Comparison of ENCODE assay signal across 29 cellular contexts in the genomic region with DNA sequence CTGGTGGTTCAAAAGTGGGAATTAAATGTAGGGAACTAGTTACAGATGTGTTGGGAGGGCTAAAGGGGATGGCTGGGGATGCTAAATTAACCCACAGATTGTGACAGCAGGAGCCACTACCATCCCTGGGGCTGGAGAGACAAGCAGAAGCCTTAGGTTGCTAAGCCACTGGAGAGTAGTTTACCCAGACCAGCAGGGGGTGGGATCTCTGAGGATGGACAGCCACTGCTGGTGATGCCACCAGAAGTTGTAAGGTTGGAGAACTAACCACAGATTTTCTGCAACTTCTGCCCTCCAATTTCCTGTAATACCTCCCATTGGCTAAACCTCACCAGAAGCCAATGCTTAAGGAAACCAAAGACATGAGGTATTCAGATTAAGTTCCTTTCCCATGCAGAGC.
DNase-seq lines count a peak whose midpoint lies in the region; ATAC-seq and TF ChIP-seq lines count a peak whose summit lies in the region.
"Had no signal": no experiment of that assay in that cellular context is flagged by ENCODE, and none has a peak within 500 bp of the region (broad histone marks: within the 10 kb centered on the region; RNA-seq: fewer than 3 reads in every experiment).

No MANE protein-coding gene starts in this region.

- no peak for DNase-seq in BE2C
- DNase-seq in H4 (ENCODE audit: low spot score) = peak; percentile 8
- peak; percentile 29 for DNase-seq in NCI-H146 treated with DMSO at 0.1 percent for 48 hours (lab: John Stamatoyannopoulos, UW; ENCODE audit: unreplicated experiment)
- DNase-seq in choroid plexus epithelial cell (ENCODE audit: low read depth) = peak; percentile 3
- no peak for DNase-seq in aorta
- DNase-seq in HFFc6 = no peak
- no peak for DNase-seq in thyroid gland
- DNase-seq: activated CD8-positive, alpha-beta memory T cell treated with anti-CD3 and anti-CD28 coated beads, Interleukin-2, amount 50 U/mL, for 48 hours; activated CD8-positive, alpha-beta T cell treated with anti-CD3 and anti-CD28 coated beads for 36 hours; activated naive CD4-positive, alpha-beta T cell treated with Interleukin-2 at 50 U/mL for 16 hours; body of pancreas; CD4-positive, alpha-beta T cell; left ventricle myocardium superior; NCI-H187; NCI-H2171; NCI-H510A treated with DMSO at 0.1 percent for 48 hours; NK-92 treated with Interleukin-12 subunit alpha and Interleukin-12 subunit beta, amount 100 ng/mL, for 24 hours; pancreas; retina; SK-N-SH; stimulated activated naive CD4-positive, alpha-beta T cell treated with Interleukin-2 at 50 U/mL for 16 hours had no signal

- no peak overlapping the region for H3K4me3 ChIP-seq in BE2C (ENCODE audit: low read depth, low read length)
- H3K4me3 ChIP-seq in choroid plexus epithelial cell (ENCODE audit: low read depth, low read length) = no peak overlapping the region
- no peak overlapping the region for H3K4me3 ChIP-seq in aorta (ENCODE audit: low read length in 2 of 2)
- H3K4me3 ChIP-seq in thyroid gland (replicated peaks in 1 of 3) = no peak overlapping the region
- H3K4me3 ChIP-seq: A549, body of pancreas, pancreas, skin epidermis had no signal

- no peaks in the 10 kb centered on the region for H3K27me3 ChIP-seq in BE2C
- no peaks in the 10 kb centered on the region for H3K27me3 ChIP-seq in aorta (ENCODE audit: control insufficient read depth in 1 of 2, insufficient read depth in 2 of 2, low read length in 1 of 2)
- no peaks in the 10 kb centered on the region for H3K27me3 ChIP-seq in thyroid gland
- H3K27me3 ChIP-seq: body of pancreas, pancreas had no signal

- no peak overlapping the region for H3K4me3 Mint-ChIP-seq in HFFc6
- H3K4me3 Mint-ChIP-seq: activated CD8-positive, alpha-beta T cell treated with anti-CD3 and anti-CD28 coated beads for 36 hours; activated T-helper 1 cell treated with anti-CD3 and anti-CD28 coated beads, Interleukin-12 subunit alpha, Interleukin-12 subunit beta, Interleukin-2, Interleukin-4 antibody, amounts not matched to agents 30 ng/mL and 10 ng/mL and 1 ng/mL, durations not matched to agents 14 hours and 24 hours and 36 hours; CD4-positive, alpha-beta T cell; central memory CD8-positive, alpha-beta T cell; dendritic cell treated with granulocyte-macrophage colony-stimulating factor and Interleukin-4, amounts not matched to agents 40 ng/mL and 50 ng/mL, for 4 days; neural crest cell had no signal

- H3K36me3 ChIP-seq in BE2C (no peaks in the 10 kb centered on the region), aorta (ENCODE audit: control insufficient read depth in 1 of 2, insufficient read depth in 2 of 2, low read length in 1 of 2) (no peaks in the 10 kb centered on the region), thyroid gland (no peaks in the 10 kb centered on the region)
- H3K36me3 ChIP-seq: pancreas had no signal

- no peak overlapping the region for H3K27ac Mint-ChIP-seq in HFFc6
- H3K27ac Mint-ChIP-seq: activated CD8-positive, alpha-beta T cell treated with anti-CD3 and anti-CD28 coated beads for 36 hours; activated T-helper 1 cell treated with anti-CD3 and anti-CD28 coated beads, Interleukin-12 subunit alpha, Interleukin-12 subunit beta, Interleukin-2, Interleukin-4 antibody, amounts not matched to agents 30 ng/mL and 10 ng/mL and 1 ng/mL, durations not matched to agents 14 hours and 24 hours and 36 hours; CD4-positive, alpha-beta T cell; dendritic cell treated with granulocyte-macrophage colony-stimulating factor and Interleukin-4, amounts not matched to agents 40 ng/mL and 50 ng/mL, for 4 days had no signal

- TF ChIP-seq CTCF in BE2C (IDR thresholded peaks at IDR 0.05; ENCODE audit: low read depth, low read length) = peak; percentile 29
- TF ChIP-seq CTCF in choroid plexus epithelial cell (conservative IDR thresholded peaks at IDR 0.05; ENCODE audit: low read depth, low read length) = no peak
- no peak for TF ChIP-seq CTCF in HFFc6 (IDR thresholded peaks at IDR 0.05)
- no peak for TF ChIP-seq CTCF in thyroid gland (IDR thresholded peaks at IDR 0.05)

- H3K9me3 ChIP-seq in BE2C (no peaks in the 10 kb centered on the region), aorta (ENCODE audit: control insufficient read depth, low read length) (no peaks in the 10 kb centered on the region), thyroid gland (no peaks in the 10 kb centered on the region)
- H3K9me3 ChIP-seq: A549, body of pancreas, pancreas, SK-N-SH had no signal

- ATAC-seq in aorta (ENCODE audit: low FRiP score) (no peak), HG03460 (IDR thresholded peaks at IDR 0.05; ENCODE audit: unreplicated experiment) (no peak)
- ATAC-seq: A549; activated CD8-positive, alpha-beta T cell treated with anti-CD3 and anti-CD28 coated beads for 36 hours; body of pancreas; esophagus mucosa; left ventricle myocardium superior; pancreas had no signal

- intact Hi-C loops in aorta (cut with DNase I) (no loop called here), thyroid gland (cut with DNase I) (no loop called here)

- no peak for TF ChIP-seq POLR2A in thyroid gland (IDR thresholded peaks at IDR 0.05)

- H3K4me1 ChIP-seq in BE2C = no peaks in the 10 kb centered on the region
- no peaks in the 10 kb centered on the region for H3K4me1 ChIP-seq in aorta (ENCODE audit: control insufficient read depth in 1 of 2, insufficient read depth in 2 of 2, low read length in 2 of 2)
- H3K4me1 ChIP-seq in thyroid gland = no peaks in the 10 kb centered on the region
- H3K4me1 ChIP-seq: A549, body of pancreas, pancreas had no signal

- H3K9me3 Mint-ChIP-seq in HFFc6 = no peaks in the 10 kb centered on the region
- H3K9me3 Mint-ChIP-seq: activated CD8-positive, alpha-beta T cell treated with anti-CD3 and anti-CD28 coated beads for 36 hours; activated T-helper 1 cell treated with anti-CD3 and anti-CD28 coated beads, Interleukin-12 subunit alpha, Interleukin-12 subunit beta, Interleukin-2, Interleukin-4 antibody, amounts not matched to agents 30 ng/mL and 10 ng/mL and 1 ng/mL, durations not matched to agents 14 hours and 24 hours and 36 hours; CD4-positive, alpha-beta T cell; central memory CD8-positive, alpha-beta T cell had no signal

- peaks cover 5% of the 10 kb centered on the region; the same call in 1 of the 2 replicates for H3K4me1 Mint-ChIP-seq in HFFc6 (ENCODE audit: low read depth)
- H3K4me1 Mint-ChIP-seq: central memory CD8-positive, alpha-beta T cell had no signal

- peaks cover 3% of the 10 kb centered on the region; the same call in 1 of the 2 replicates for H3K36me3 Mint-ChIP-seq in HFFc6 (ENCODE audit: low read depth)

- no peaks in the 10 kb centered on the region; the same call in 1 of the 2 replicates for H3K27me3 Mint-ChIP-seq in HFFc6 (ENCODE audit: insufficient read depth)
- H3K27me3 Mint-ChIP-seq: dendritic cell treated with granulocyte-macrophage colony-stimulating factor and Interleukin-4, amounts not matched to agents 40 ng/mL and 50 ng/mL, for 4 days had no signal

- H3K27ac ChIP-seq in aorta (ENCODE audit: low read depth in 1 of 2, low read length in 2 of 2) (no peak overlapping the region), thyroid gland (no peak overlapping the region)
- H3K27ac ChIP-seq: A549, body of pancreas, pancreas, skin epidermis had no signal

Comparison
In these comparisons a context has a peak if more than half of its experiments do, and no peak if none do; other contexts are left out.
1. DNase-seq: peak in H4 (single experiment), NCI-H146 treated with DMSO at 0.1 percent for 48 hours (single experiment) and choroid plexus epithelial cell (single experiment); none in BE2C (single experiment), aorta (0 of 2), HFFc6 (single experiment) and thyroid gland (0 of 2).